21 cellular contexts compared by ENCODE assay signal in the genomic region with DNA sequence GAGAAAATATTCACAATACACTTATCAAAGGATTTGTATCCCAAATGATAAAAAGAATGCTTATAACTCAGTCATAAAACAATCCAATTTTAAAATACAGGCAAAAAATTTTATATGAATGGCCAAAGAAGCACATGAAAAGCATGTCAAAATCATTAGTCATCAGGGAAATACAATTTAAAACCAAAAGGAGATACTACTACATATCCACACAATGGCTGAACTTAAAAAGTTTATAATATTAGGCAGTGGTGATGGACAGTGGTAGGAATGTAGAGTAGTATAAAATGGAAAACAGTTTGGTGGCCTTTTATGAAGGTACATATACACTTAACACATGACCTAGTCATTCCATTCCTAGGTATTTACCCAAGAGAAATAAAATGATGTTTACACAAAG. TPM values are rescaled to one million over a fixed set of nuclear protein-coding genes. Genes with fewer than 3 reads are reported as not detected.
DNase-seq lines count a peak whose midpoint lies in the region; ATAC-seq, FAIRE-seq and TF ChIP-seq lines count a peak whose summit lies in the region.
"Had no signal": no experiment of that assay in that cellular context is flagged by ENCODE, and none has a peak within 500 bp of the region (broad histone marks: within the 10 kb centered on the region; RNA-seq: fewer than 3 reads in every experiment).

No MANE protein-coding gene starts in this region.

- ATAC-seq in GM18505 (IDR thresholded peaks at IDR 0.05; ENCODE audit: unreplicated experiment): no peak
- ATAC-seq: activated CD8-positive, alpha-beta T cell treated with anti-CD3 and anti-CD28 coated beads, Interleukin-2, amount 10 ng/mL, durations not matched to agents 7 days and 5 days; activated naive CD8-positive, alpha-beta T cell treated with anti-CD3 and anti-CD28 coated beads, Interleukin-2, amount 50 U/mL, for 24 hours; HepG2; left cardiac atrium had no signal

- DNase-seq in ELR (ENCODE audit: low read depth) (peak; percentile 65), RCC 7860 (ENCODE audit: low spot score) (no peak), dermis blood vessel endothelial cell (peak; percentile 21), mesothelial cell of epicardium (ENCODE audit: low spot score in 2 of 2, unreplicated experiment in 2 of 2) (no peak), inferior parietal cortex (ENCODE audit: extremely low spot score) (no peak), HAP-1 (ENCODE audit: low spot score in 2 of 2) (no peak)
- no peak for DNase-seq in CD8-positive, alpha-beta memory T cell
- DNase-seq: activated CD4-positive, CD25-positive, alpha-beta regulatory T cell; activated CD8-positive, alpha-beta T cell treated with anti-CD3 and anti-CD28 coated beads, Interleukin-2, amount 10 ng/mL, durations not matched to agents 7 days and 5 days; activated naive CD8-positive, alpha-beta T cell treated with anti-CD3 and anti-CD28 coated beads, Interleukin-2, amount 50 U/mL, for 24 hours; activated T-cell treated with anti-CD3 and anti-CD28 coated beads, Interleukin-2, amount 50 U/mL, for 48 hours; caudate nucleus; DMS153; effector CD8-positive, alpha-beta T cell; left cardiac atrium; MM.1S; NCI-H187 treated with DMSO at 0.1 percent for 48 hours; stimulated activated CD4-positive, alpha-beta T cell treated with anti-CD3 and anti-CD28 coated beads, Interleukin-12 subunit alpha, Interleukin-12 subunit beta, amount 100 ng/mL, for 4 hours had no signal

- FAIRE-seq in RCC 7860 (lab: Jason Lieb, UNC): peak; percentile 2
- FAIRE-seq: HepG2 had no signal

- H3K27ac Mint-ChIP-seq in mesothelial cell of epicardium: peak overlapping the region; percentile 54
- H3K27ac Mint-ChIP-seq in CD8-positive, alpha-beta memory T cell: peak overlapping the region in 1 of 8 donors; percentile 40
- H3K27ac Mint-ChIP-seq: activated CD8-positive, alpha-beta T cell treated with anti-CD3 and anti-CD28 coated beads, Interleukin-2, amount 10 ng/mL, durations not matched to agents 7 days and 5 days; activated naive CD8-positive, alpha-beta T cell treated with anti-CD3 and anti-CD28 coated beads, Interleukin-2, amount 50 U/mL, for 24 hours had no signal

- no peak for TF ChIP-seq POLR2A in GM18505 (IDR thresholded peaks at IDR 0.05; ENCODE audit: borderline replicate concordance, extremely low read depth, insufficient read depth, insufficient read length)

- no peaks in the 10 kb centered on the region for H3K27me3 Mint-ChIP-seq in mesothelial cell of epicardium (ENCODE audit: low read depth)
- peaks cover 0 to 2% of the 10 kb centered on the region in 2 donors for H3K27me3 Mint-ChIP-seq in CD8-positive, alpha-beta memory T cell
- H3K27me3 Mint-ChIP-seq: activated naive CD8-positive, alpha-beta T cell treated with anti-CD3 and anti-CD28 coated beads, Interleukin-2, amount 50 U/mL, for 24 hours had no signal

- H3K27ac ChIP-seq in CD8-positive, alpha-beta memory T cell (ENCODE audit: low read depth, low read length): no peak overlapping the region

- in situ Hi-C loops in HAP-1 (cut with MboI; ENCODE audit: low sequenced_read_pairs): no loop called here

- H3K4me3 ChIP-seq in CD8-positive, alpha-beta memory T cell (ENCODE audit: low read length): no peak overlapping the region
- no peak overlapping the region for H3K4me3 ChIP-seq in HAP-1

- no peak overlapping the region for H3K4me3 Mint-ChIP-seq in mesothelial cell of epicardium
- H3K4me3 Mint-ChIP-seq in CD8-positive, alpha-beta memory T cell: peak overlapping the region in 1 of 7 donors; percentile 10
- H3K4me3 Mint-ChIP-seq: activated CD8-positive, alpha-beta T cell treated with anti-CD3 and anti-CD28 coated beads, Interleukin-2, amount 10 ng/mL, durations not matched to agents 7 days and 5 days; activated naive CD8-positive, alpha-beta T cell treated with anti-CD3 and anti-CD28 coated beads, Interleukin-2, amount 50 U/mL, for 24 hours; neural crest cell had no signal

- CTCF ChIA-PET in CD8-positive, alpha-beta memory T cell (lab: Charles Lee): interaction anchor here (1.7 to 2.4 kb wide), 2 partner anchors 10 to 15 kb away, joined by 6 to 8 read pairs; no protein-coding TSS in a partner anchor

- peaks cover 23% of the 10 kb centered on the region for H3K4me1 Mint-ChIP-seq in mesothelial cell of epicardium
- H3K4me1 Mint-ChIP-seq in CD8-positive, alpha-beta memory T cell: peaks cover 45 to 57% (median 47%) of the 10 kb centered on the region in 3 donors

- peaks cover 8% of the 10 kb centered on the region for H3K4me1 ChIP-seq in CD8-positive, alpha-beta memory T cell (ENCODE audit: insufficient read depth, low read length)
- peaks cover 11% of the 10 kb centered on the region for H3K4me1 ChIP-seq in HAP-1

- no peaks in the 10 kb centered on the region for H3K9me3 ChIP-seq in CD8-positive, alpha-beta memory T cell (ENCODE audit: low read length)
- no peaks in the 10 kb centered on the region for H3K9me3 ChIP-seq in HAP-1

- H3K36me3 Mint-ChIP-seq in mesothelial cell of epicardium: peaks cover 4% of the 10 kb centered on the region
- H3K36me3 Mint-ChIP-seq in CD8-positive, alpha-beta memory T cell: peaks cover 0 to 48% (median 7%) of the 10 kb centered on the region in 3 donors

- POLR2A ChIA-PET in CD8-positive, alpha-beta memory T cell (lab: Charles Lee): interaction anchor here (1.3 kb wide), 1 partner anchor 12 kb away, joined by 3 read pairs; a partner anchor contains a TSS

- H3K36me3 ChIP-seq in CD8-positive, alpha-beta memory T cell (ENCODE audit: insufficient read depth, low read length): peaks cover 8% of the 10 kb centered on the region
- no peaks in the 10 kb centered on the region; the same call in 1 of the 2 replicates for H3K36me3 ChIP-seq in HAP-1 (replicated peaks)

- H3K9me3 Mint-ChIP-seq in mesothelial cell of epicardium: peaks cover 6% of the 10 kb centered on the region
- no peaks in the 10 kb centered on the region for H3K9me3 Mint-ChIP-seq in CD8-positive, alpha-beta memory T cell
- H3K9me3 Mint-ChIP-seq: activated naive CD8-positive, alpha-beta T cell treated with anti-CD3 and anti-CD28 coated beads, Interleukin-2, amount 50 U/mL, for 24 hours had no signal

- TF ChIP-seq CTCF in mesothelial cell of epicardium (IDR thresholded peaks at IDR 0.05; ENCODE audit: unreplicated experiment): no peak

- H3K27me3 ChIP-seq in CD8-positive, alpha-beta memory T cell (ENCODE audit: insufficient read depth, low read length, poor library complexity, severe bottlenecking): no peaks in the 10 kb centered on the region
- H3K27me3 ChIP-seq in HAP-1 (ENCODE audit: low read depth): no peaks in the 10 kb centered on the region

RNA-seq across cellular contexts. Expression of a gene that starts 12.2 kb away (rescaled TPM):
- total RNA-seq in dermis blood vessel endothelial cell: 35.7 and 47.4 TPM in 2 replicates
- 33.2 to 35.1 TPM (median 34.0 TPM) in 3 replicates for total RNA-seq in mesothelial cell of epicardium
- 100 to 1,000 TPM; 125 to 126 TPM for total RNA-seq in CD8-positive, alpha-beta memory T cell
- 135 TPM for polyA plus RNA-seq in CD8-positive, alpha-beta memory T cell

RNA-seq across cellular contexts. Expression of a gene that starts 12.6 kb away (rescaled TPM):
- total RNA-seq in dermis blood vessel endothelial cell (57.2 and 101 TPM in 2 replicates), mesothelial cell of epicardium (13.1 to 16.4 TPM (median 14.6 TPM) in 3 replicates)
- 10 to 100 TPM; 52.2 to 53.7 TPM for total RNA-seq in CD8-positive, alpha-beta memory T cell
- polyA plus RNA-seq in CD8-positive, alpha-beta memory T cell: 4.7 TPM

RNA-seq across cellular contexts. Expression of a gene that starts 41.2 kb away (rescaled TPM):
- total RNA-seq in dermis blood vessel endothelial cell: 40.0 and 43.9 TPM in 2 replicates
- 43.1 to 45.6 TPM (median 43.2 TPM) in 3 replicates for total RNA-seq in mesothelial cell of epicardium
- 10 to 100 TPM; 30.5 to 31.3 TPM for total RNA-seq in CD8-positive, alpha-beta memory T cell
- polyA plus RNA-seq in CD8-positive, alpha-beta memory T cell: 39.2 TPM

Comparison
In these comparisons a context has a peak if more than half of its experiments do, and no peak if none do; other contexts are left out.
1. DNase-seq: peak in ELR (single experiment) and dermis blood vessel endothelial cell (single experiment); none in RCC 7860 (single experiment), mesothelial cell of epicardium (0 of 2), CD8-positive, alpha-beta memory T cell (0 of 5), inferior parietal cortex (single experiment) and HAP-1 (0 of 2).